In genomic region chr19:41859618-41860418, GRCh38 we compare ENCODE assay signal across 8 cellular contexts. TPM values are rescaled to one million over a fixed set of nuclear protein-coding genes. Genes with fewer than 3 reads are reported as not detected.
DNase-seq lines count a peak whose midpoint lies in the region; ATAC-seq and TF ChIP-seq lines count a peak whose summit lies in the region.

RPS19 (plus strand) TSS chr19:41860255; CDS start chr19:41860775, 520 bp downstream.

- 0% methylated on average over 76 of the region's 76 CpGs for WGBS in ectodermal cell, 2 experiments

- H3K36me3 ChIP-seq in ectodermal cell (ENCODE audit: control insufficient read depth, insufficient read depth, low read length) (peaks cover 37% of the 10 kb centered on the region), lower lobe of right lung (peaks cover 42% of the 10 kb centered on the region)

- peaks cover 17% of the 10 kb centered on the region for H3K4me1 ChIP-seq in ectodermal cell (ENCODE audit: control insufficient read depth, insufficient read depth, low read length)
- peaks cover 47% of the 10 kb centered on the region for H3K4me1 ChIP-seq in lower lobe of right lung

- H3K27ac ChIP-seq in ectodermal cell (ENCODE audit: insufficient read depth, low read depth, low read length, poor library complexity, severe bottlenecking) = peak within 1 kb of the TSS; percentile 83
- peak within 1 kb of the TSS; percentile 90 for H3K27ac ChIP-seq in lower lobe of right lung

- H3K9me3 ChIP-seq in ectodermal cell (ENCODE audit: control insufficient read depth, low read length) = no peaks in the 10 kb centered on the region
- H3K9me3 ChIP-seq in lower lobe of right lung = no peaks in the 10 kb centered on the region

- ATAC-seq in GM19468 (IDR thresholded peaks at IDR 0.05; ENCODE audit: extremely low read depth, unreplicated experiment) (peak; percentile 66), lower lobe of right lung (peak; percentile 96 to 97)

- intact Hi-C loops in lower lobe of right lung (cut with DNase I) = no loop called here

- DNase-seq in COLO829 (ENCODE audit: low spot score) (peak; percentile 99), HS-5 (ENCODE audit: low read depth) (peak; percentile 96), NK-92 (lab: John Stamatoyannopoulos, UW; ENCODE audit: unreplicated experiment) (peak; percentile 86), lower lobe of right lung (peak; percentile 98)
- peak; percentile 96 to 98 for DNase-seq in activated CD8-positive, alpha-beta memory T cell treated with anti-CD3 and anti-CD28 coated beads for 1 hour (ENCODE audit: extremely low read depth in 1 of 2, low read depth in 1 of 2)
- peak; percentile 98 for DNase-seq in stimulated activated CD4-positive, alpha-beta T cell treated with anti-CD3 and anti-CD28 coated beads, TNF-alpha, amount 100 ng/mL, for 24 hours (ENCODE audit: low read depth in 3 of 3)

- H3K4me3 ChIP-seq in ectodermal cell (ENCODE audit: insufficient read depth, low read depth, low read length) (peak within 1 kb of the TSS; percentile 74), lower lobe of right lung (peak within 1 kb of the TSS; percentile 90)

- TF ChIP-seq CTCF in lower lobe of right lung (IDR thresholded peaks at IDR 0.05) = peak; percentile 68

- H3K27me3 ChIP-seq in ectodermal cell (ENCODE audit: control insufficient read depth, insufficient read depth, low read length, poor library complexity, severe bottlenecking) (peaks cover under 1% of the 10 kb centered on the region), lower lobe of right lung (ENCODE audit: low read depth) (no peaks in the 10 kb centered on the region)

RNA-seq across cellular contexts. Expression of gene RPS19, which starts in this region (rescaled TPM):
- 4,530 TPM for polyA plus RNA-seq in ectodermal cell (2013, experiment 1 of 4)
- polyA plus RNA-seq in ectodermal cell (2013, experiment 2 of 4) = 4,900 TPM
- 5,092 TPM for polyA plus RNA-seq in ectodermal cell (2013, experiment 3 of 4)
- polyA plus RNA-seq in ectodermal cell (2013, experiment 4 of 4) = 5,295 TPM
- total RNA-seq in lower lobe of right lung = 1,736 TPM

Comparison
In these comparisons a context has a peak if more than half of its experiments do, and no peak if none do; other contexts are left out.
1. Peak in every context shown above with its lines: DNase-seq, ATAC-seq, H3K4me3 ChIP-seq and H3K27ac ChIP-seq.